1 cellular context compared by ENCODE assay signal in genomic region chr14:103879570-103880333, GRCh38.
TF ChIP-seq lines count a peak whose summit lies in the region.

No MANE protein-coding gene starts in this region.

TF ChIP-seq in HepG2, 621 proteins besides CTCF, POLR2A, EP300 and RAD21 (continued from another document and continues in another):
- TF ChIP-seq ZNF276 (CRISPR knock-in tag; IDR thresholded peaks at IDR 0.05; ENCODE audit: low read depth), result 0 out of 2 replicates have a peak, but pooled peaks have one; percentile 50
- no peak for TF ChIP-seq KLF13 (CRISPR knock-in tag; IDR thresholded peaks at IDR 0.05)
- TF ChIP-seq ZBTB39 (CRISPR knock-in tag; IDR thresholded peaks at IDR 0.05), result no peak
- TF ChIP-seq ZNF850 (CRISPR knock-in tag; conservative IDR thresholded peaks at IDR 0.05), result no peak
- TF ChIP-seq ZNF331 (CRISPR knock-in tag; IDR thresholded peaks at IDR 0.05), result peak; percentile 93
- no peak for TF ChIP-seq ZNF646 (CRISPR knock-in tag; IDR thresholded peaks at IDR 0.05)
- TF ChIP-seq ZFP36L1 (CRISPR knock-in tag; IDR thresholded peaks at IDR 0.05), result no peak
- no peak for TF ChIP-seq FOXO4 (CRISPR knock-in tag; conservative IDR thresholded peaks at IDR 0.05)
- no peak for TF ChIP-seq ZNF30 (CRISPR knock-in tag; IDR thresholded peaks at IDR 0.05)
- TF ChIP-seq SP5 (CRISPR knock-in tag; IDR thresholded peaks at IDR 0.05; ENCODE audit: borderline replicate concordance, low read depth), result peak; percentile 98
- TF ChIP-seq ZNF354B (CRISPR knock-in tag; IDR thresholded peaks at IDR 0.05), result no peak
- peak; percentile 30; the same call in 1 of the 2 replicates for TF ChIP-seq ZNF34 (CRISPR knock-in tag; IDR thresholded peaks at IDR 0.05; ENCODE audit: borderline replicate concordance)
- TF ChIP-seq KAT2B (IDR thresholded peaks at IDR 0.05; ENCODE audit: borderline replicate concordance, low read depth, low read length), result no peak
- no peak for TF ChIP-seq SMYD3 (CRISPR knock-in tag; IDR thresholded peaks at IDR 0.05)
- no peak for TF ChIP-seq TCF7L2 (IDR thresholded peaks at IDR 0.05; ENCODE audit: low read depth, low read length)
- TF ChIP-seq ZNF639 (CRISPR knock-in tag; conservative IDR thresholded peaks at IDR 0.05), result no peak; the same call in 1 of the 2 replicates
- TF ChIP-seq ZNF253 (CRISPR knock-in tag; IDR thresholded peaks at IDR 0.05; ENCODE audit: borderline replicate concordance), result no peak
- no peak for TF ChIP-seq TCF12 (IDR thresholded peaks at IDR 0.05)
- 0 out of 2 replicates have a peak, but pooled peaks have one; percentile 39 for TF ChIP-seq TCF12 (CRISPR knock-in tag; IDR thresholded peaks at IDR 0.05)
- no peak for TF ChIP-seq ZNF737 (CRISPR knock-in tag; IDR thresholded peaks at IDR 0.05; ENCODE audit: borderline replicate concordance)
- 0 out of 2 replicates have a peak, but pooled peaks have one; percentile 36 for TF ChIP-seq ZNF317 (CRISPR knock-in tag; IDR thresholded peaks at IDR 0.05)
- peak; percentile 74 for TF ChIP-seq BCL6 (CRISPR knock-in tag; IDR thresholded peaks at IDR 0.05)
- no peak for TF ChIP-seq ZNF660 (CRISPR knock-in tag; IDR thresholded peaks at IDR 0.05; ENCODE audit: borderline replicate concordance, low read depth)
- TF ChIP-seq ETV5 (CRISPR knock-in tag; IDR thresholded peaks at IDR 0.05; ENCODE audit: borderline replicate concordance), result peak; percentile 91
- no peak for TF ChIP-seq HOXA9 (CRISPR knock-in tag; IDR thresholded peaks at IDR 0.05; ENCODE audit: borderline replicate concordance)
- TF ChIP-seq TFDP1 (CRISPR knock-in tag; IDR thresholded peaks at IDR 0.05; ENCODE audit: borderline replicate concordance), result peak; percentile 38; the same call in 1 of the 2 replicates
- peak; percentile 30; the same call in 1 of the 2 replicates for TF ChIP-seq ZNF318 (CRISPR knock-in tag; IDR thresholded peaks at IDR 0.05)
- TF ChIP-seq MAFK (conservative IDR thresholded peaks at IDR 0.05 in 1 of 2, IDR thresholded peaks at IDR 0.05 in 1 of 2; ENCODE audit: low read length in 2 of 2), result no peak
- TF ChIP-seq ATM (IDR thresholded peaks at IDR 0.05; ENCODE audit: borderline replicate concordance), result no peak
